Comparison of ENCODE assay signal across 17 cellular contexts in genomic region chr3:155275159-155275754, GRCh38. TPM values are rescaled to one million over a fixed set of nuclear protein-coding genes. Genes with fewer than 3 reads are reported as not detected.
"Had no signal": no experiment of that assay in that cellular context is flagged by ENCODE, and none has a peak within 500 bp of the region (broad histone marks: within the 10 kb centered on the region; RNA-seq: fewer than 3 reads in every experiment).

No MANE protein-coding gene starts in this region.

RNA-seq across cellular contexts. Expression of gene STRIT1, which starts 18.2 kb away (rescaled TPM):
- total RNA-seq: natural killer cell treated with Interleukin-12 subunit alpha and Interleukin-12 subunit beta and Interleukin-15 and Interleukin-18, amount 100 ng/mL, for 72 hours; neural crest cell; omental fat pad; osteocyte; pancreas; posterior vena cava; pulmonary artery endothelial cell; right atrium auricular region; sciatic nerve; smooth muscle cell; spleen; suprapubic skin; thoracic aorta; thyroid gland; tibial nerve; ureter; vagina had no signal
- polyA plus RNA-seq: smooth muscle cell had no signal
